ENCODE assay signal across 21 cellular contexts in genomic region chr19:3105641-3106508, GRCh38. TPM values are rescaled to one million over a fixed set of nuclear protein-coding genes. Genes with fewer than 3 reads are reported as not detected.
"Had no signal": no experiment of that assay in that cellular context is flagged by ENCODE, and none has a peak within 500 bp of the region (broad histone marks: within the 10 kb centered on the region; RNA-seq: fewer than 3 reads in every experiment).

No MANE protein-coding gene starts in this region.

- H3K27me3 ChIP-seq: esophagus squamous epithelium, heart right ventricle, right atrium auricular region, upper lobe of left lung had no signal

- H3K9me3 Mint-ChIP-seq: activated CD4-positive, alpha-beta memory T cell treated with anti-CD3 and anti-CD28 coated beads for 36 hours; activated T-helper 1 cell treated with anti-CD3 and anti-CD28 coated beads, Interleukin-12 subunit alpha, Interleukin-12 subunit beta, Interleukin-2, Interleukin-4 antibody, amounts not matched to agents 30 ng/mL and 10 ng/mL and 1 ng/mL, durations not matched to agents 14 hours and 24 hours and 36 hours; mesothelial cell of epicardium; nephron had no signal

- H3K9me3 ChIP-seq: esophagus squamous epithelium, heart right ventricle, prostate gland, right atrium auricular region, upper lobe of left lung had no signal

- H3K4me3 Mint-ChIP-seq: activated CD4-positive, alpha-beta memory T cell treated with anti-CD3 and anti-CD28 coated beads for 36 hours; activated CD4-positive, alpha-beta T cell treated with anti-CD3 and anti-CD28 coated beads for 36 hours; activated naive CD8-positive, alpha-beta T cell; activated T-helper 1 cell treated with anti-CD3 and anti-CD28 coated beads, Interleukin-12 subunit alpha, Interleukin-12 subunit beta, Interleukin-2, Interleukin-4 antibody, amounts not matched to agents 30 ng/mL and 10 ng/mL and 1 ng/mL, durations not matched to agents 14 hours and 24 hours and 36 hours; mesothelial cell of epicardium; nephron had no signal

- H3K27me3 Mint-ChIP-seq: activated CD4-positive, alpha-beta memory T cell treated with anti-CD3 and anti-CD28 coated beads for 36 hours; activated CD4-positive, alpha-beta T cell treated with anti-CD3 and anti-CD28 coated beads for 36 hours; activated naive CD8-positive, alpha-beta T cell had no signal

- DNase-seq: activated CD4-positive, alpha-beta memory T cell treated with anti-CD3 and anti-CD28 coated beads for 36 hours; activated CD4-positive, alpha-beta T cell treated with anti-CD3 and anti-CD28 coated beads for 36 hours; activated gamma-delta T cell treated with Interleukin-2 at 50 U/mL for 16 hours; activated T-cell treated with anti-CD3 and anti-CD28 coated beads for 4 hours; dermis blood vessel endothelial cell; effector memory CD4-positive, alpha-beta T cell; esophagus squamous epithelium; heart right ventricle; occipital lobe; stimulated activated naive CD8-positive, alpha-beta T cell treated with anti-CD3 and anti-CD28 coated beads, Interleukin-15, Interleukin-2, amounts not matched to agents 100 U/mL and 50 U/mL, for 24 hours; WERI-Rb-1 had no signal

- H3K36me3 Mint-ChIP-seq: activated CD4-positive, alpha-beta memory T cell treated with anti-CD3 and anti-CD28 coated beads for 36 hours; activated naive CD8-positive, alpha-beta T cell; mesothelial cell of epicardium had no signal

- H3K36me3 ChIP-seq: prostate gland, WERI-Rb-1 had no signal

- H3K4me1 ChIP-seq: prostate gland had no signal

- ATAC-seq: activated CD4-positive, alpha-beta T cell treated with anti-CD3 and anti-CD28 coated beads for 36 hours; heart right ventricle; stimulated activated naive CD8-positive, alpha-beta T cell treated with anti-CD3 and anti-CD28 coated beads, Interleukin-15, Interleukin-2, amounts not matched to agents 100 U/mL and 50 U/mL, for 24 hours had no signal

- H3K27ac ChIP-seq: esophagus squamous epithelium, heart right ventricle, prostate gland, right atrium auricular region, WERI-Rb-1 had no signal

- H3K4me3 ChIP-seq: esophagus squamous epithelium, heart right ventricle, lung, prostate gland, right atrium auricular region, skin epidermis, upper lobe of left lung had no signal

- H3K27ac Mint-ChIP-seq: activated CD4-positive, alpha-beta memory T cell treated with anti-CD3 and anti-CD28 coated beads for 36 hours; activated CD4-positive, alpha-beta T cell treated with anti-CD3 and anti-CD28 coated beads for 36 hours; activated naive CD8-positive, alpha-beta T cell; activated T-helper 1 cell treated with anti-CD3 and anti-CD28 coated beads, Interleukin-12 subunit alpha, Interleukin-12 subunit beta, Interleukin-2, Interleukin-4 antibody, amounts not matched to agents 30 ng/mL and 10 ng/mL and 1 ng/mL, durations not matched to agents 14 hours and 24 hours and 36 hours; mesothelial cell of epicardium; nephron had no signal

RNA-seq across cellular contexts. Expression of gene GNA15, which starts 30.0 kb away (rescaled TPM):
- total RNA-seq: chondrocyte had no signal
